In the genomic region with DNA sequence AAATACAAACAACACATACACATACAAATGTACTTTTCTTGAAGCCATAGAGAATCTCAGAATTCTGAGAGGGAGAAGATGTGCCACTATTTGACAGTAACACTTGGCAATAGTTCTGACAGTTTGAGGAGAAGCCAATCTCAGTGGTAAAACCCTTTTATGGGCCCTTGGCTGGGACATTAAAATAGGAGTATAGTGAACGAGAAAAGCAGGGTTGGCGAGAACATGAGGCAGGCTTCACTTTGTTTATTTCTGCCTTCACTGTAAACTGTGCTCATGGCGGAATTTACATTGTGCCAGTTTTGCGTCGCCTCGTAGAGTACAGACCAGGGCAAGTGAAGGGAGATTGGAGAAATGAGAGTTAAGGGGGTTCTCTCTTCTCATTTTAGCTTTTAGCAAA, we compare ENCODE assay signal across 7 cellular contexts.
"Had no signal": no experiment of that assay in that cellular context is flagged by ENCODE, and none has a peak within 500 bp of the region (broad histone marks: within the 10 kb centered on the region; RNA-seq: fewer than 3 reads in every experiment).

No MANE protein-coding gene starts in this region.

- FAIRE-seq: H1, H54, HTR-8/SVneo had no signal

- ATAC-seq: GM23338 had no signal

- H3K4me3 ChIP-seq: GM23338 had no signal

- H3K4me3 Mint-ChIP-seq: GM23338, H9 had no signal

- H3K9me3 Mint-ChIP-seq: GM23338, H9 had no signal

- DNase-seq: H9, HCEC 1CT, IMR-90 had no signal

- H3K27ac Mint-ChIP-seq: GM23338, H9 had no signal
